ENCODE assay signal across 8 cellular contexts in genomic region chr17:2594657-2595085, GRCh38. TPM values are rescaled to one million over a fixed set of nuclear protein-coding genes. Genes with fewer than 3 reads are reported as not detected.
A peak's percentile ranks its signal among the peaks of the same experiment; 100 is the strongest.
DNase-seq lines count a peak whose midpoint lies in the region; ATAC-seq and TF ChIP-seq lines count a peak whose summit lies in the region.

No MANE protein-coding gene starts in this region.

- intact Hi-C loops in Calu3 (cut with micrococcal nuclease; ENCODE audit: unreplicated experiment) (loop anchor here (5.0 to 10.0 kb wide), 2 partner anchors 38 to 80 kb away; no protein-coding TSS in a partner anchor), mammary epithelial cell (cut with micrococcal nuclease) (loop anchor here (1.0 to 10.0 kb wide), 5 partner anchors 38 to 110 kb away; partner anchors contain the start of gene METTL16), mucosa of descending colon (cut with DNase I, micrococcal nuclease) (no loop called here)

- H3K4me3 ChIP-seq in mammary epithelial cell (replicated peaks in 1 of 3; ENCODE audit: insufficient read depth in 1 of 3, low read depth in 2 of 3, low read length in 3 of 3) (peak overlapping the region; percentile 68 to 91 (median 86)), mucosa of descending colon (peak overlapping the region; percentile 96)

- no peaks in the 10 kb centered on the region for H3K9me3 Mint-ChIP-seq in Calu3 (ENCODE audit: low read depth, unreplicated experiment)

- H3K4me1 ChIP-seq in mammary epithelial cell (ENCODE audit: insufficient read depth, low read length) (peaks cover 5% of the 10 kb centered on the region), mucosa of descending colon (ENCODE audit: low read depth) (peaks cover 28% of the 10 kb centered on the region)

- H3K27me3 Mint-ChIP-seq in Calu3 (ENCODE audit: unreplicated experiment) = no peaks in the 10 kb centered on the region

- 4% methylated on average over 8 of the region's 12 CpGs for WGBS in mammary epithelial cell (ENCODE audit: low coverage, missing lambda C conversion rate)

- ATAC-seq in mucosa of descending colon (no peak), HG03196 (IDR thresholded peaks at IDR 0.05; ENCODE audit: unreplicated experiment) (no peak), HG03439 (IDR thresholded peaks at IDR 0.05; ENCODE audit: unreplicated experiment) (no peak), GM21619 (IDR thresholded peaks at IDR 0.05; ENCODE audit: unreplicated experiment) (no peak)

- H3K9ac ChIP-seq in mammary epithelial cell (ENCODE audit: insufficient read depth, low read length) = peak overlapping the region; percentile 97

- in situ Hi-C loops in mammary epithelial cell (cut with MboI; ENCODE audit: low sequenced_read_pairs in 2 of 2) = no loop called here

- H3K36me3 ChIP-seq in mammary epithelial cell (ENCODE audit: insufficient read depth, low read length) = no peaks in the 10 kb centered on the region
- no peaks in the 10 kb centered on the region for H3K36me3 ChIP-seq in mucosa of descending colon (ENCODE audit: low read depth)

- H3K27ac Mint-ChIP-seq in Calu3 (ENCODE audit: unreplicated experiment) = peak overlapping the region; percentile 57

- DNase-seq in Calu3 (no peak), NAMALWA (ENCODE audit: low spot score) (peak; percentile 32), mammary epithelial cell (no peak), mucosa of descending colon (no peak), NCI-H146 (lab: John Stamatoyannopoulos, UW) (no peak)

- CTCF ChIA-PET in Calu3 (lab: Charles Lee) (no interaction called here), mammary epithelial cell (lab: Charles Lee; ENCODE audit: low non-redundant PET) (interaction anchor here (0.6 kb wide), 1 partner anchor 109 kb away, joined by 3 read pairs; no protein-coding TSS in a partner anchor)

- BruUV-seq in Calu3 (replicated peaks; lab: Mats Ljungman, UMichigan) (no TSS peak), mammary epithelial cell (replicated peaks; lab: Mats Ljungman, UMichigan) (no TSS peak)

- H3K9me3 ChIP-seq in mammary epithelial cell (replicated peaks; ENCODE audit: insufficient read depth, low read length) (no peaks in the 10 kb centered on the region), mucosa of descending colon (no peaks in the 10 kb centered on the region)

- peaks cover 62% of the 10 kb centered on the region for H3K79me2 ChIP-seq in mammary epithelial cell (ENCODE audit: insufficient read depth, low read length)

- H3K4me2 ChIP-seq in mammary epithelial cell (ENCODE audit: insufficient read depth, low read depth, low read length) = peak overlapping the region; percentile 96

- peaks cover 12% of the 10 kb centered on the region for H4K20me1 ChIP-seq in mammary epithelial cell (ENCODE audit: insufficient read depth, low read length)

- H2AFZ ChIP-seq in mammary epithelial cell (ENCODE audit: low read depth, low read length) = peak overlapping the region; percentile 94

- peaks cover 27% of the 10 kb centered on the region for H3K36me3 Mint-ChIP-seq in Calu3 (ENCODE audit: insufficient read depth, unreplicated experiment)

- H3K4me1 Mint-ChIP-seq in Calu3 (ENCODE audit: low read depth, unreplicated experiment) = peaks cover 9% of the 10 kb centered on the region

- H3K27me3 ChIP-seq in mammary epithelial cell (ENCODE audit: insufficient read depth, low read length) = no peaks in the 10 kb centered on the region

- peak overlapping the region; percentile 82 for H3K4me3 Mint-ChIP-seq in Calu3 (ENCODE audit: low read depth, unreplicated experiment)

- dilution Hi-C loops in mammary epithelial cell (cut with HindIII; ENCODE audit: low sequenced_read_pairs) = loop anchor here (5.0 kb wide), 1 partner anchor 38 kb away; no protein-coding TSS in a partner anchor

- no peak for TF ChIP-seq CTCF in Calu3 (IDR thresholded peaks at IDR 0.05; ENCODE audit: unreplicated experiment)
- TF ChIP-seq CTCF in mammary epithelial cell (conservative IDR thresholded peaks at IDR 0.05 in 1 of 2, IDR thresholded peaks at IDR 0.05 in 1 of 2; ENCODE audit: extremely low read depth in 1 of 2, insufficient read depth in 1 of 2, low read depth in 1 of 2, low read length in 2 of 2) = no peak
- no peak for TF ChIP-seq CTCF in mucosa of descending colon (IDR thresholded peaks at IDR 0.05)

- H3K27ac ChIP-seq in mammary epithelial cell (ENCODE audit: insufficient read depth, low read depth, low read length) = peak overlapping the region; percentile 85

RNA-seq across cellular contexts. Expression of gene PAFAH1B1, which starts 1.2 kb away (rescaled TPM):
- total RNA-seq in Calu3 (2022) (88.5 and 99.8 TPM in 2 replicates), mammary epithelial cell (100 to 1,000 TPM in 1 of 2 donors, 10 to 100 TPM in 1; 87.0 to 191 TPM), mucosa of descending colon (100 to 1,000 TPM; 108 to 142 (median 112) TPM)
- 64.4 TPM for polyA plus RNA-seq in mammary epithelial cell
- 224 TPM for polyA minus RNA-seq in mammary epithelial cell

Comparison
In these comparisons a context has a peak if more than half of its experiments do, and no peak if none do; other contexts are left out.
1. intact Hi-C loops: an anchor here in Calu3 (5.0 to 10.0 kb wide) and mammary epithelial cell (1.0 to 10.0 kb wide); none called in mucosa of descending colon.